Comparison of ENCODE assay signal across 21 cellular contexts in genomic region chr20:44721785-44722054, GRCh38. TPM values are rescaled to one million over a fixed set of nuclear protein-coding genes. Genes with fewer than 3 reads are reported as not detected.
DNase-seq lines count a peak whose midpoint lies in the region; ATAC-seq, FAIRE-seq and TF ChIP-seq lines count a peak whose summit lies in the region.
"Had no signal": no experiment of that assay in that cellular context is flagged by ENCODE, and none has a peak within 500 bp of the region (broad histone marks: within the 10 kb centered on the region; RNA-seq: fewer than 3 reads in every experiment).

No MANE protein-coding gene starts in this region.

- no peak for TF ChIP-seq CTCF in right atrium auricular region (IDR thresholded peaks at IDR 0.05)
- TF ChIP-seq CTCF in ascending aorta (IDR thresholded peaks at IDR 0.05) = no peak
- TF ChIP-seq CTCF in lower lobe of right lung (IDR thresholded peaks at IDR 0.05) = no peak
- TF ChIP-seq CTCF in upper lobe of right lung (IDR thresholded peaks at IDR 0.05) = no peak

- H3K27me3 ChIP-seq in right atrium auricular region (no peaks in the 10 kb centered on the region), ascending aorta (no peaks in the 10 kb centered on the region), lower lobe of right lung (ENCODE audit: low read depth) (no peaks in the 10 kb centered on the region), upper lobe of right lung (no peaks in the 10 kb centered on the region)
- H3K27me3 ChIP-seq: foreskin keratinocyte had no signal

- H3K4me1 ChIP-seq in right atrium auricular region = peaks cover 0 to 37% of the 10 kb centered on the region in 2 donors
- H3K4me1 ChIP-seq in ascending aorta = peaks cover 18 to 35% of the 10 kb centered on the region in 2 donors
- peaks cover 15% of the 10 kb centered on the region for H3K4me1 ChIP-seq in lower lobe of right lung
- H3K4me1 ChIP-seq in upper lobe of right lung = peaks cover 6% of the 10 kb centered on the region

- no peak for DNase-seq in right atrium auricular region (ENCODE audit: low spot score)
- no peak for DNase-seq in left cardiac atrium
- no peak for DNase-seq in ascending aorta (ENCODE audit: low spot score in 2 of 2)
- DNase-seq in lower lobe of right lung = peak; percentile 10
- DNase-seq in upper lobe of right lung = no peak
- DNase-seq in GM12891 (ENCODE audit: insufficient read length, low spot score) = no peak
- DNase-seq in germinal center (ENCODE audit: low spot score) = no peak
- no peak for DNase-seq in OCI-M1 (lab: John Stamatoyannopoulos, UW)
- DNase-seq: activated CD4-positive, CD25-positive, alpha-beta regulatory T cell treated with anti-CD3 and anti-CD28 coated beads, Interleukin-2, amount 50 U/mL, for 72 hours; activated CD8-positive, alpha-beta T cell treated with anti-CD3 and anti-CD28 coated beads, Interleukin-2, amount 10 ng/mL, durations not matched to agents 7 days and 5 days; activated gamma-delta T cell treated with Interleukin-2 at 50 U/mL for 16 hours; C1 segment of cervical spinal cord; islet precursor cell; NCI-H1436 treated with DMSO at 0.1 percent for 48 hours; NCI-H524 treated with DMSO at 0.1 percent for 48 hours; stimulated activated CD4-positive, alpha-beta T cell treated with anti-CD3 and anti-CD28 coated beads, Interleukin-4, amount 100 ng/mL, for 4 hours; stimulated activated naive CD8-positive, alpha-beta T cell treated with anti-CD3 and anti-CD28 coated beads, Interleukin-15, Interleukin-2, amounts not matched to agents 100 U/mL and 50 U/mL, for 24 hours; SW 1271 had no signal

- H3K9me3 ChIP-seq in right atrium auricular region = no peaks in the 10 kb centered on the region
- no peaks in the 10 kb centered on the region for H3K9me3 ChIP-seq in ascending aorta
- H3K9me3 ChIP-seq in lower lobe of right lung = no peaks in the 10 kb centered on the region
- H3K9me3 ChIP-seq in upper lobe of right lung = no peaks in the 10 kb centered on the region

- H3K27ac ChIP-seq in right atrium auricular region = peak overlapping the region; percentile 66 to 87
- H3K27ac ChIP-seq in ascending aorta = peak overlapping the region; percentile 39 to 78
- no peak overlapping the region for H3K27ac ChIP-seq in lower lobe of right lung
- H3K27ac ChIP-seq in upper lobe of right lung = peak overlapping the region; percentile 60
- H3K27ac ChIP-seq: foreskin keratinocyte had no signal

- intact Hi-C loops in left cardiac atrium (cut with DNase I) (no loop called here), ascending aorta (cut with DNase I) (loop anchor here (2.0 kb wide), 1 partner anchor 29 kb away; no protein-coding TSS in a partner anchor), lower lobe of right lung (cut with DNase I) (no loop called here), upper lobe of right lung (cut with DNase I) (no loop called here)

- no peak for TF ChIP-seq POLR2A in GM12891 (IDR thresholded peaks at IDR 0.05; ENCODE audit: low read depth, low read length)

- no peak for FAIRE-seq in GM12891 (lab: Jason Lieb, UNC)
- FAIRE-seq: H1 had no signal

- ATAC-seq in left cardiac atrium (no peak), lower lobe of right lung (no peak), upper lobe of right lung (no peak)
- ATAC-seq: activated CD8-positive, alpha-beta T cell treated with anti-CD3 and anti-CD28 coated beads, Interleukin-2, amount 10 ng/mL, durations not matched to agents 7 days and 5 days; stimulated activated naive CD8-positive, alpha-beta T cell treated with anti-CD3 and anti-CD28 coated beads, Interleukin-15, Interleukin-2, amounts not matched to agents 100 U/mL and 50 U/mL, for 24 hours had no signal

- H3K36me3 ChIP-seq in right atrium auricular region = no peaks in the 10 kb centered on the region
- H3K36me3 ChIP-seq in ascending aorta = peaks cover 4 to 5% of the 10 kb centered on the region in 2 donors
- no peaks in the 10 kb centered on the region for H3K36me3 ChIP-seq in lower lobe of right lung
- H3K36me3 ChIP-seq in upper lobe of right lung = no peaks in the 10 kb centered on the region

- H3K4me3 ChIP-seq in right atrium auricular region (no peak overlapping the region), ascending aorta (no peak overlapping the region), lower lobe of right lung (no peak overlapping the region), upper lobe of right lung (no peak overlapping the region)

TF ChIP-seq in GM12891, 5 proteins besides CTCF, POLR2A, EP300 and RAD21:
- TF ChIP-seq SPI1 (IDR thresholded peaks at IDR 0.05; ENCODE audit: low read depth, low read length) (no peak), POU2F2 (IDR thresholded peaks at IDR 0.05; ENCODE audit: low read depth, low read length) (no peak), POLR2AphosphoS5 (IDR thresholded peaks at IDR 0.05; ENCODE audit: low read depth, low read length) (no peak), TAF1 (IDR thresholded peaks at IDR 0.05; ENCODE audit: low read depth, low read length) (no peak), PAX5 (IDR thresholded peaks at IDR 0.05; ENCODE audit: insufficient read depth, low read length, severe bottlenecking) (no peak)
TF ChIP-seq in GM12891: peak in this region for 0.

RNA-seq across cellular contexts. Expression of gene CCN5, which starts 6.6 kb away (rescaled TPM):
- 100 to 1,000 TPM in 1 of 2 donors, 10 to 100 TPM in 1; 85.1 to 118 TPM for total RNA-seq in right atrium auricular region
- 10 to 100 TPM; 25.1 to 63.6 TPM for total RNA-seq in left cardiac atrium
- total RNA-seq in ascending aorta = 377 TPM
- total RNA-seq in lower lobe of right lung = 42.3 TPM
- total RNA-seq in upper lobe of right lung = 112 TPM
- not detected for polyA plus RNA-seq in GM12891 (2012; ENCODE audit: low read depth, missing spikeins)
- total RNA-seq: activated CD8-positive, alpha-beta T cell treated with anti-CD3 and anti-CD28 coated beads, Interleukin-2, amount 10 ng/mL, durations not matched to agents 7 days and 5 days; foreskin keratinocyte; H1; lung microvascular endothelial cell had no signal
- polyA plus RNA-seq: foreskin keratinocyte, H1 had no signal

RNA-seq across cellular contexts. Expression of gene KCNK15, which starts 23.9 kb away (rescaled TPM):
- total RNA-seq in right atrium auricular region = 1 to 10 TPM; 1.4 to 3.7 TPM
- 1 to 10 TPM; 2.2 to 2.6 TPM for total RNA-seq in left cardiac atrium
- total RNA-seq in ascending aorta = 62.6 TPM
- total RNA-seq in lower lobe of right lung = 0.89 TPM
- total RNA-seq in upper lobe of right lung = 1.1 TPM
- polyA plus RNA-seq in GM12891 (2012; ENCODE audit: low read depth, missing spikeins) = not detected
- total RNA-seq: activated CD8-positive, alpha-beta T cell treated with anti-CD3 and anti-CD28 coated beads, Interleukin-2, amount 10 ng/mL, durations not matched to agents 7 days and 5 days; foreskin keratinocyte; lung microvascular endothelial cell had no signal

Comparison
In these comparisons a context has a peak if more than half of its experiments do, and no peak if none do; other contexts are left out.
1. RNA of gene KCNK15, which starts 23.9 kb away (total RNA-seq): 62.6 TPM in ascending aorta (single experiment); 1.4 to 3.7 TPM in right atrium auricular region, 2.2 to 2.6 TPM in left cardiac atrium, 1.1 TPM in upper lobe of right lung (single experiment) and 0.89 TPM in lower lobe of right lung (single experiment); every median in the first group is over 10 times any median in the second.